Comparison of ENCODE assay signal across 1 cellular context in the genomic region with DNA sequence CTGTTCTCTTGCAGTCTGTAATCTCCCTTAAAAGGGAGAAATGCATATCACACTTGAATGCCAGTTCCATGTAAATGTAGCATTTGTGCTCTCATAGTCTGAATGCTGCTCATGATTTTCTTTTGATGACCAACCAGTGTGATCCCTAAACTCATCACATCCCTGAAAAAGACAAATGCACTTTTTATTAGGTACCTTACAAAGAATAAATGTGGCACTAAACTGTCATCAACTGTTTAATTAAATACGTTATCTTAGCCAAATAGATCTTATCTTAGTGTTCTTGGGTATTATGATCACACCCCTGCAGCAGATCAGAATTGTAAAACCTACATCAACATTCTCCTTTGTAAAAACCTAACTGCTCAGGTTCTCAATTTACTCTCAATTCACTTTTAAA.
TF ChIP-seq lines count a peak whose summit lies in the region.

No MANE protein-coding gene starts in this region.

TF ChIP-seq in HEK293, 187 proteins besides CTCF, POLR2A, EP300 and RAD21 (continued from another document and continues in another):
- no peak for TF ChIP-seq ZFP3 (tag by site-specific recombination; IDR thresholded peaks at IDR 0.05; ENCODE audit: low read depth)
- TF ChIP-seq ZNF138 (tag by site-specific recombination; IDR thresholded peaks at IDR 0.05; ENCODE audit: borderline replicate concordance) = no peak
- no peak for TF ChIP-seq ZNF521 (tag by site-specific recombination; IDR thresholded peaks at IDR 0.05)
- TF ChIP-seq, protein P1, sequence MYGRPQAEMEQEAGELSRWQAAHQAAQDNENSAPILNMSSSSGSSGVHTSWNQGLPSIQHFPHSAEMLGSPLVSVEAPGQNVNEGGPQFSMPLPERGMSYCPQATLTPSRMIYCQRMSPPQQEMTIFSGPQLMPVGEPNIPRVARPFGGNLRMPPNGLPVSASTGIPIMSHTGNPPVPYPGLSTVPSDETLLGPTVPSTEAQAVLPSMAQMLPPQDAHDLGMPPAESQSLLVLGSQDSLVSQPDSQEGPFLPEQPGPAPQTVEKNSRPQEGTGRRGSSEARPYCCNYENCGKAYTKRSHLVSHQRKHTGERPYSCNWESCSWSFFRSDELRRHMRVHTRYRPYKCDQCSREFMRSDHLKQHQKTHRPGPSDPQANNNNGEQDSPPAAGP (tag by site-specific recombination; IDR thresholded peaks at IDR 0.05) = no peak
- TF ChIP-seq ZNF837 (tag by site-specific recombination; IDR thresholded peaks at IDR 0.05) = no peak
- TF ChIP-seq ZFP41 (tag by site-specific recombination; IDR thresholded peaks at IDR 0.05; ENCODE audit: borderline replicate concordance) = no peak
- TF ChIP-seq ZNF416 (tag by site-specific recombination; IDR thresholded peaks at IDR 0.05) = no peak
- TF ChIP-seq ZNF423 (tag by site-specific recombination; IDR thresholded peaks at IDR 0.05) = no peak
- TF ChIP-seq, protein P2, sequence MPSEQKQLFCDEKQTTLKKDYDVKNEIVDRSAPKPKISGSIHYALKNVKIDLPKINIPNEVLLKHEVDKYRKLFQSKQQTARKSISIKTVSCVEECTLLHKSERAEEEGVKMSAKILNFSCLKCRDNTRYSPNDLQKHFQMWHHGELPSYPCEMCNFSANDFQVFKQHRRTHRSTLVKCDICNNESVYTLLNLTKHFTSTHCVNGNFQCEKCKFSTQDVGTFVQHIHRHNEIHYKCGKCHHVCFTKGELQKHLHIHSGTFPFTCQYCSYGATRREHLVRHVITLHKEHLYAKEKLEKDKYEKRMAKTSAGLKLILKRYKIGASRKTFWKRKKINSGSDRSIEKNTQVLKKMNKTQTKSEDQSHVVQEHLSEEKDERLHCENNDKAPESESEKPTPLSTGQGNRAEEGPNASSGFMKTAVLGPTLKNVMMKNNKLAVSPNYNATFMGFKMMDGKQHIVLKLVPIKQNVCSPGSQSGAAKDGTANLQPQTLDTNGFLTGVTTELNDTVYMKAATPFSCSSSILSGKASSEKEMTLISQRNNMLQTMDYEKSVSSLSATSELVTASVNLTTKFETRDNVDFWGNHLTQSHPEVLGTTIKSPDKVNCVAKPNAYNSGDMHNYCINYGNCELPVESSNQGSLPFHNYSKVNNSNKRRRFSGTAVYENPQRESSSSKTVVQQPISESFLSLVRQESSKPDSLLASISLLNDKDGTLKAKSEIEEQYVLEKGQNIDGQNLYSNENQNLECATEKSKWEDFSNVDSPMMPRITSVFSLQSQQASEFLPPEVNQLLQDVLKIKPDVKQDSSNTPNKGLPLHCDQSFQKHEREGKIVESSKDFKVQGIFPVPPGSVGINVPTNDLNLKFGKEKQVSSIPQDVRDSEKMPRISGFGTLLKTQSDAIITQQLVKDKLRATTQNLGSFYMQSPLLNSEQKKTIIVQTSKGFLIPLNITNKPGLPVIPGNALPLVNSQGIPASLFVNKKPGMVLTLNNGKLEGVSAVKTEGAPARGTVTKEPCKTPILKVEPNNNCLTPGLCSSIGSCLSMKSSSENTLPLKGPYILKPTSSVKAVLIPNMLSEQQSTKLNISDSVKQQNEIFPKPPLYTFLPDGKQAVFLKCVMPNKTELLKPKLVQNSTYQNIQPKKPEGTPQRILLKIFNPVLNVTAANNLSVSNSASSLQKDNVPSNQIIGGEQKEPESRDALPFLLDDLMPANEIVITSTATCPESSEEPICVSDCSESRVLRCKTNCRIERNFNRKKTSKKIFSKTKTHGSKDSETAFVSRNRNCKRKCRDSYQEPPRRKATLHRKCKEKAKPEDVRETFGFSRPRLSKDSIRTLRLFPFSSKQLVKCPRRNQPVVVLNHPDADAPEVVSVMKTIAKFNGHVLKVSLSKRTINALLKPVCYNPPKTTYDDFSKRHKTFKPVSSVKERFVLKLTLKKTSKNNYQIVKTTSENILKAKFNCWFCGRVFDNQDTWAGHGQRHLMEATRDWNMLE (tag by site-specific recombination; conservative IDR thresholded peaks at IDR 0.05; ENCODE audit: low read depth) = no peak
- TF ChIP-seq, protein P3, sequence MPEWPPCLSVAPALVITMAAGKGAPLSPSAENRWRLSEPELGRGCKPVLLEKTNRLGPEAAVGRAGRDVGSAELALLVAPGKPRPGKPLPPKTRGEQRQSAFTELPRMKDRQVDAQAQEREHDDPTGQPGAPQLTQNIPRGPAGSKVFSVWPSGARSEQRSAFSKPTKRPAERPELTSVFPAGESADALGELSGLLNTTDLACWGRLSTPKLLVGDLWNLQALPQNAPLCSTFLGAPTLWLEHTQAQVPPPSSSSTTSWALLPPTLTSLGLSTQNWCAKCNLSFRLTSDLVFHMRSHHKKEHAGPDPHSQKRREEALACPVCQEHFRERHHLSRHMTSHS (tag by site-specific recombination; IDR thresholded peaks at IDR 0.05) = no peak
- peak; percentile 87 for TF ChIP-seq FEZF1 (tag by site-specific recombination; IDR thresholded peaks at IDR 0.05)
- TF ChIP-seq GLI2 (tag by site-specific recombination; IDR thresholded peaks at IDR 0.05; ENCODE audit: borderline replicate concordance, low read depth) = 0 out of 2 replicates have a peak, but pooled peaks have one; percentile 12
- no peak for TF ChIP-seq ZNF830 (tag by site-specific recombination; IDR thresholded peaks at IDR 0.05; ENCODE audit: low read depth)
- TF ChIP-seq SETDB1 (IDR thresholded peaks at IDR 0.05; ENCODE audit: insufficient read length, low read length) = no peak
- no peak for TF ChIP-seq ZNF473 (tag by site-specific recombination; IDR thresholded peaks at IDR 0.05)
- TF ChIP-seq ZNF677 (tag by site-specific recombination; IDR thresholded peaks at IDR 0.05) = no peak
- TF ChIP-seq, protein P4, sequence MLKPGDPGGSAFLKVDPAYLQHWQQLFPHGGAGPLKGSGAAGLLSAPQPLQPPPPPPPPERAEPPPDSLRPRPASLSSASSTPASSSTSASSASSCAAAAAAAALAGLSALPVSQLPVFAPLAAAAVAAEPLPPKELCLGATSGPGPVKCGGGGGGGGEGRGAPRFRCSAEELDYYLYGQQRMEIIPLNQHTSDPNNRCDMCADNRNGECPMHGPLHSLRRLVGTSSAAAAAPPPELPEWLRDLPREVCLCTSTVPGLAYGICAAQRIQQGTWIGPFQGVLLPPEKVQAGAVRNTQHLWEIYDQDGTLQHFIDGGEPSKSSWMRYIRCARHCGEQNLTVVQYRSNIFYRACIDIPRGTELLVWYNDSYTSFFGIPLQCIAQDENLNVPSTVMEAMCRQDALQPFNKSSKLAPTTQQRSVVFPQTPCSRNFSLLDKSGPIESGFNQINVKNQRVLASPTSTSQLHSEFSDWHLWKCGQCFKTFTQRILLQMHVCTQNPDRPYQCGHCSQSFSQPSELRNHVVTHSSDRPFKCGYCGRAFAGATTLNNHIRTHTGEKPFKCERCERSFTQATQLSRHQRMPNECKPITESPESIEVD (tag by site-specific recombination; IDR thresholded peaks at IDR 0.05) = peak; percentile 74
- TF ChIP-seq, protein P5, sequence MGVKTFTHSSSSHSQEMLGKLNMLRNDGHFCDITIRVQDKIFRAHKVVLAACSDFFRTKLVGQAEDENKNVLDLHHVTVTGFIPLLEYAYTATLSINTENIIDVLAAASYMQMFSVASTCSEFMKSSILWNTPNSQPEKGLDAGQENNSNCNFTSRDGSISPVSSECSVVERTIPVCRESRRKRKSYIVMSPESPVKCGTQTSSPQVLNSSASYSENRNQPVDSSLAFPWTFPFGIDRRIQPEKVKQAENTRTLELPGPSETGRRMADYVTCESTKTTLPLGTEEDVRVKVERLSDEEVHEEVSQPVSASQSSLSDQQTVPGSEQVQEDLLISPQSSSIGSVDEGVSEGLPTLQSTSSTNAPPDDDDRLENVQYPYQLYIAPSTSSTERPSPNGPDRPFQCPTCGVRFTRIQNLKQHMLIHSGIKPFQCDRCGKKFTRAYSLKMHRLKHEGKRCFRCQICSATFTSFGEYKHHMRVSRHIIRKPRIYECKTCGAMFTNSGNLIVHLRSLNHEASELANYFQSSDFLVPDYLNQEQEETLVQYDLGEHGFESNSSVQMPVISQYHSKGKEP (tag by site-specific recombination; IDR thresholded peaks at IDR 0.05) = peak; percentile 36
- no peak for TF ChIP-seq KLF1 (tag by site-specific recombination; IDR thresholded peaks at IDR 0.05)
- TF ChIP-seq ZXDB (tag by site-specific recombination; IDR thresholded peaks at IDR 0.05) = 0 out of 2 replicates have a peak, but pooled peaks have one; percentile 26
- TF ChIP-seq, protein P6, sequence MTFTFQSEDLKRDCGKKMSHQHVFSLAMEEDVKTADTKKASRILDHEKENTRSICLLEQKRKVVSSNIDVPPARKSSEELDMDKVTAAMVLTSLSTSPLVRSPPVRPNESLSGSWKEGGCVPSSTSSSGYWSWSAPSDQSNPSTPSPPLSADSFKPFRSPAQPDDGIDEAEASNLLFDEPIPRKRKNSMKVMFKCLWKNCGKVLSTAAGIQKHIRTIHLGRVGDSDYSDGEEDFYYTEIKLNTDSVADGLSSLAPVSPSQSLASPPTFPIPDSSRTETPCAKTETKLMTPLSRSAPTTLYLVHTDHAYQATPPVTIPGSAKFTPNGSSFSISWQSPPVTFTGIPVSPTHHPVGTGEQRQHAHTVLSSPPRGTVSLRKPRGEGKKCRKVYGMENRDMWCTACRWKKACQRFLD (tag by site-specific recombination; IDR thresholded peaks at IDR 0.05) = no peak
- no peak for TF ChIP-seq ZNF404 (tag by site-specific recombination; IDR thresholded peaks at IDR 0.05)
- TF ChIP-seq ZNF350 (tag by site-specific recombination; IDR thresholded peaks at IDR 0.05) = 0 out of 2 replicates have a peak, but pooled peaks have one; percentile 34
- no peak for TF ChIP-seq ZNF555 (tag by site-specific recombination; conservative IDR thresholded peaks at IDR 0.05)
- no peak for TF ChIP-seq ZNF335 (tag by site-specific recombination; conservative IDR thresholded peaks at IDR 0.05)
- no peak for TF ChIP-seq ZNF366 (tag by site-specific recombination; conservative IDR thresholded peaks at IDR 0.05)
- TF ChIP-seq ZNF558 (tag by site-specific recombination; IDR thresholded peaks at IDR 0.05) = no peak
- TF ChIP-seq YY2 (tag by site-specific recombination; IDR thresholded peaks at IDR 0.05) = no peak
- no peak for TF ChIP-seq ZNF776 (tag by site-specific recombination; IDR thresholded peaks at IDR 0.05; ENCODE audit: borderline replicate concordance)
- TF ChIP-seq ZNF624 (tag by site-specific recombination; IDR thresholded peaks at IDR 0.05) = no peak
- peak; percentile 54; the same call in 1 of the 2 replicates for TF ChIP-seq OSR2 (tag by site-specific recombination; IDR thresholded peaks at IDR 0.05)
- TF ChIP-seq KLF10 (tag by site-specific recombination; IDR thresholded peaks at IDR 0.05) = no peak
- no peak for TF ChIP-seq ZNF596 (tag by site-specific recombination; IDR thresholded peaks at IDR 0.05)
- no peak for TF ChIP-seq ZNF510 (tag by site-specific recombination; IDR thresholded peaks at IDR 0.05; ENCODE audit: insufficient replicate concordance)
- no peak for TF ChIP-seq ZNF121 (tag by site-specific recombination; IDR thresholded peaks at IDR 0.05)
- TF ChIP-seq MYNN (tag by site-specific recombination; IDR thresholded peaks at IDR 0.05; ENCODE audit: borderline replicate concordance) = no peak
- no peak for TF ChIP-seq ZNF302 (tag by site-specific recombination; IDR thresholded peaks at IDR 0.05; ENCODE audit: low read depth)
- no peak for TF ChIP-seq ZNF48 (tag by site-specific recombination; IDR thresholded peaks at IDR 0.05)
- TF ChIP-seq, protein P7, sequence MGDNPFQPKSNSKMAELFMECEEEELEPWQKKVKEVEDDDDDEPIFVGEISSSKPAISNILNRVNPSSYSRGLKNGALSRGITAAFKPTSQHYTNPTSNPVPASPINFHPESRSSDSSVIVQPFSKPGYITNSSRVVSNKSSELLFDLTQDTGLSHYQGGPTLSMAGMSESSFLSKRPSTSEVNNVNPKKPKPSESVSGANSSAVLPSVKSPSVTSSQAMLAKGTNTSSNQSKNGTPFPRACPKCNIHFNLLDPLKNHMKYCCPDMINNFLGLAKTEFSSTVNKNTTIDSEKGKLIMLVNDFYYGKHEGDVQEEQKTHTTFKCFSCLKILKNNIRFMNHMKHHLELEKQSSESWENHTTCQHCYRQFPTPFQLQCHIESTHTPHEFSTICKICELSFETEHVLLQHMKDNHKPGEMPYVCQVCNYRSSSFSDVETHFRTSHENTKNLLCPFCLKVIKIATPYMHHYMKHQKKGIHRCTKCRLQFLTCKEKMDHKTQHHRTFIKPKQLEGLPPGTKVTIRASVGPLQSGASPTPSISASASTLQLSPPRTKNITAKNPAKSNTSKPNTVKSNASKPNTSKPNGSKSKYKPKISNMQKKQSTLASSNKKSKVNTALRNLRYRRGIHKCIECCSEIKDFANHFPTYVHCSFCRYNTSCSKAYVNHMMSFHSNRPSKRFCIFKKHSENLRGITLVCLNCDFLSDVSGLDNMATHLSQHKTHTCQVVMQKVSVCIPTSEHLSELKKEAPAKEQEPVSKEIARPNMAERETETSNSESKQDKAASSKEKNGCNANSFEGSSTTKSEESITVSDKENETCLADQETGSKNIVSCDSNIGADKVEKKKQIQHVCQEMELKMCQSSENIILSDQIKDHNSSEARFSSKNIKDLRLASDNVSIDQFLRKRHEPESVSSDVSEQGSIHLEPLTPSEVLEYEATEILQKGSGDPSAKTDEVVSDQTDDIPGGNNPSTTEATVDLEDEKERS (tag by site-specific recombination; IDR thresholded peaks at IDR 0.05) = no peak
- no peak for TF ChIP-seq ZNF654 (tag by site-specific recombination; IDR thresholded peaks at IDR 0.05; ENCODE audit: low read depth)
- TF ChIP-seq, protein P8, sequence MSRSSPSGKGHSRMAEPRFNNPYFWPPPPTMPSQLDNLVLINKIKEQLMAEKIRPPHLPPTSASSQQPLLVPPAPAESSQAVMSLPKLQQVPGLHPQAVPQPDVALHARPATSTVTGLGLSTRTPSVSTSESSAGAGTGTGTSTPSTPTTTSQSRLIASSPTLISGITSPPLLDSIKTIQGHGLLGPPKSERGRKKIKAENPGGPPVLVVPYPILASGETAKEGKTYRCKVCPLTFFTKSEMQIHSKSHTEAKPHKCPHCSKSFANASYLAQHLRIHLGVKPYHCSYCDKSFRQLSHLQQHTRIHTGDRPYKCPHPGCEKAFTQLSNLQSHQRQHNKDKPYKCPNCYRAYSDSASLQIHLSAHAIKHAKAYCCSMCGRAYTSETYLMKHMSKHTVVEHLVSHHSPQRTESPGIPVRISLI (tag by site-specific recombination; IDR thresholded peaks at IDR 0.05) = no peak
- no peak for TF ChIP-seq RBAK (tag by site-specific recombination; IDR thresholded peaks at IDR 0.05)
- no peak for TF ChIP-seq ZNF19 (tag by site-specific recombination; IDR thresholded peaks at IDR 0.05; ENCODE audit: low read depth)
- TF ChIP-seq, protein P9, sequence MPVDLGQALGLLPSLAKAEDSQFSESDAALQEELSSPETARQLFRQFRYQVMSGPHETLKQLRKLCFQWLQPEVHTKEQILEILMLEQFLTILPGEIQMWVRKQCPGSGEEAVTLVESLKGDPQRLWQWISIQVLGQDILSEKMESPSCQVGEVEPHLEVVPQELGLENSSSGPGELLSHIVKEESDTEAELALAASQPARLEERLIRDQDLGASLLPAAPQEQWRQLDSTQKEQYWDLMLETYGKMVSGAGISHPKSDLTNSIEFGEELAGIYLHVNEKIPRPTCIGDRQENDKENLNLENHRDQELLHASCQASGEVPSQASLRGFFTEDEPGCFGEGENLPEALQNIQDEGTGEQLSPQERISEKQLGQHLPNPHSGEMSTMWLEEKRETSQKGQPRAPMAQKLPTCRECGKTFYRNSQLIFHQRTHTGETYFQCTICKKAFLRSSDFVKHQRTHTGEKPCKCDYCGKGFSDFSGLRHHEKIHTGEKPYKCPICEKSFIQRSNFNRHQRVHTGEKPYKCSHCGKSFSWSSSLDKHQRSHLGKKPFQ (tag by site-specific recombination; IDR thresholded peaks at IDR 0.05) = peak; percentile 76
